ENCODE assay signal across 1 cellular context in genomic region chr2:42337356-42337820, GRCh38.
TF ChIP-seq lines count a peak whose summit lies in the region.

No MANE protein-coding gene starts in this region.

TF ChIP-seq in GM23338, 12 proteins besides CTCF, POLR2A, EP300 and RAD21 (continued from another document):
- no peak for TF ChIP-seq ZNF462 (CRISPR knock-in tag; IDR thresholded peaks at IDR 0.05)
- no peak for TF ChIP-seq CREB1 (CRISPR knock-in tag; IDR thresholded peaks at IDR 0.05; ENCODE audit: low read depth)
- no peak for TF ChIP-seq ETS1 (IDR thresholded peaks at IDR 0.05)
